8 cellular contexts compared by ENCODE assay signal in the genomic region with DNA sequence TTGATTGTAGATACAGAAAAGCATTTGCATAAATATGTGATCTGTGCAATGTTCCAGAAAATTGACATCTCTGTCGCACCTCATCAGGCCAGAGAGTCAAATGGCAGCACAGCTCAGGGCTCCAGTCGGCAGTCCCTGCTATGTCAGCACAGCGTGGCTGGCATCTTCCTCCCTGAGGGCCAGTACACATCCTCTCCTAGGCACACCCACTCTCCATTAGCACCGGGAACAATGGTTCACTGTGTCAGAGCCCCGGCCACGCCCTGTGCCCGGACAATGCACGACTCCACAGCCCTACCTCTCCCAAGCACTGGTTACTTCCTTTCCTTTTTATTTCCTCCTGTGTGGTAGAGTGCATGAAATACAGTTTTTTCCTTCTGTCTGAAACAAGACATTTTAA.
A peak's percentile ranks its signal among the peaks of the same experiment; 100 is the strongest.
DNase-seq lines count a peak whose midpoint lies in the region; ATAC-seq and TF ChIP-seq lines count a peak whose summit lies in the region.

No MANE protein-coding gene starts in this region.

- H3K9ac ChIP-seq in HUES48 (ENCODE audit: low read depth, low read length) = no peak overlapping the region

- peaks cover 35% of the 10 kb centered on the region for H3K4me1 ChIP-seq in HUES48 (ENCODE audit: control insufficient read depth, insufficient read depth, low read length)
- H3K4me1 ChIP-seq in Panc1 (ENCODE audit: control insufficient read depth, insufficient read depth, low read length) = no peaks in the 10 kb centered on the region
- H3K4me1 ChIP-seq in hepatocyte (ENCODE audit: insufficient read depth) = no peaks in the 10 kb centered on the region
- peaks cover 0 to 7% (median 2%) of the 10 kb centered on the region in 4 donors for H3K4me1 ChIP-seq in stomach
- peaks cover 0 to 15% (median 0%) of the 10 kb centered on the region in 4 donors for H3K4me1 ChIP-seq in tibial artery

- peak overlapping the region; percentile 42 for H3K27ac ChIP-seq in HUES48 (ENCODE audit: low read depth, low read length)
- no peak overlapping the region for H3K27ac ChIP-seq in Panc1 (ENCODE audit: low read length)
- H3K27ac ChIP-seq in hepatocyte = peak overlapping the region; percentile 57
- H3K27ac ChIP-seq in stomach = peak overlapping the region in 4 of 5 donors; percentile 38 to 68 (median 50)
- H3K27ac ChIP-seq in tibial artery = no peak overlapping the region

- POLR2A ChIA-PET in Panc1 (lab: Charles Lee) = no interaction called here

- H3K9me3 ChIP-seq in HUES48 (ENCODE audit: control insufficient read depth, insufficient read depth, low read length) = no peaks in the 10 kb centered on the region
- no peaks in the 10 kb centered on the region for H3K9me3 ChIP-seq in Panc1 (ENCODE audit: control insufficient read depth, insufficient read depth, low read depth, low read length)
- no peaks in the 10 kb centered on the region for H3K9me3 ChIP-seq in hepatocyte (ENCODE audit: low read depth)
- no peaks in the 10 kb centered on the region for H3K9me3 ChIP-seq in stomach
- H3K9me3 ChIP-seq in tibial artery = no peaks in the 10 kb centered on the region

- no peaks in the 10 kb centered on the region for H3K27me3 ChIP-seq in HUES48 (ENCODE audit: control insufficient read depth, insufficient read depth, low read length)
- H3K27me3 ChIP-seq in Panc1 (ENCODE audit: control insufficient read depth, insufficient read depth, low read length) = no peaks in the 10 kb centered on the region
- H3K27me3 ChIP-seq in hepatocyte = no peaks in the 10 kb centered on the region
- no peaks in the 10 kb centered on the region for H3K27me3 ChIP-seq in stomach
- H3K27me3 ChIP-seq in tibial artery = no peaks in the 10 kb centered on the region

- CTCF ChIA-PET in Panc1 (lab: Charles Lee) = no interaction called here

- TF ChIP-seq CTCF in Panc1 (IDR thresholded peaks at IDR 0.05) = no peak
- no peak for TF ChIP-seq CTCF in hepatocyte (IDR thresholded peaks at IDR 0.05; ENCODE audit: poor library complexity)
- no peak for TF ChIP-seq CTCF in stomach (IDR thresholded peaks at IDR 0.05)
- no peak for TF ChIP-seq CTCF in tibial artery (IDR thresholded peaks at IDR 0.05)

- intact Hi-C loops in Panc1 (cut with micrococcal nuclease; ENCODE audit: unreplicated experiment) (no loop called here), stomach (cut with DNase I; ENCODE audit: low total_unique reads) (no loop called here), tibial artery (cut with DNase I; ENCODE audit: low total_unique reads) (no loop called here)

- H3K4me2 ChIP-seq in hepatocyte = no peak overlapping the region

- in situ Hi-C loops in Panc1 (cut with HindIII; ENCODE audit: low pct_unique_long_range_greater_than_20kb, low sequenced_read_pairs) = no loop called here

- H3K79me2 ChIP-seq in hepatocyte = no peaks in the 10 kb centered on the region

- BruUV-seq in Panc1 (replicated peaks; lab: Mats Ljungman, UMichigan) = no TSS peak

- H3K4me3 ChIP-seq in HUES48 (ENCODE audit: low read depth, low read length) (no peak overlapping the region), Panc1 (ENCODE audit: low read depth in 2 of 2, low read length in 2 of 2) (no peak overlapping the region), hepatocyte (no peak overlapping the region), stomach (no peak overlapping the region), tibial artery (no peak overlapping the region)

- no peak for TF ChIP-seq EP300 in stomach (IDR thresholded peaks at IDR 0.05)

- H3K9me2 ChIP-seq in hepatocyte (replicated peaks; ENCODE audit: insufficient read depth) = no peaks in the 10 kb centered on the region

- H2AFZ ChIP-seq in hepatocyte = no peak overlapping the region

- H4K20me1 ChIP-seq in hepatocyte (ENCODE audit: insufficient read depth, poor library complexity, severe bottlenecking) = no peaks in the 10 kb centered on the region

- whole genome bisulfite sequencing in hepatocyte (ENCODE audit: low lambda C conversion rate, missing lambda C conversion rate) = 71% methylated on average over 8 of the region's 8 CpGs
- WGBS in stomach, 5 donors = 32 to 63% (median 41%) methylated on average over 8 of the region's 8 CpGs

- DNase-seq in Panc1 (ENCODE audit: low read depth, low spot score) (no peak), hepatocyte (ENCODE audit: low spot score) (peak; percentile 25), stomach (peak; percentile 80), tibial artery (no peak), EL (no peak), H4 (ENCODE audit: low spot score) (no peak), kidney glomerular epithelial cell (lab: John Stamatoyannopoulos, UW) (no peak)

- peak; percentile 48; the same call in 1 of the 2 replicates for ATAC-seq in Panc1

- no peak for TF ChIP-seq POLR2A in stomach (IDR thresholded peaks at IDR 0.05)

- H3K36me3 ChIP-seq in HUES48 (ENCODE audit: control insufficient read depth, insufficient read depth, low read length) (no peaks in the 10 kb centered on the region), Panc1 (ENCODE audit: control insufficient read depth, insufficient read depth, low read length) (no peaks in the 10 kb centered on the region), hepatocyte (replicated peaks; ENCODE audit: insufficient read depth, low read depth) (no peaks in the 10 kb centered on the region), stomach (peaks cover 0 to 14% (median 11%) of the 10 kb centered on the region in 4 donors), tibial artery (peaks cover 0 to 5% (median 0%) of the 10 kb centered on the region in 3 donors)

Comparison
In these comparisons a context has a peak if more than half of its experiments do, and no peak if none do; other contexts are left out.
1. H3K27ac ChIP-seq: peak in HUES48 (single experiment), hepatocyte (single experiment) and stomach (4 of 5); none in Panc1 (single experiment) and tibial artery (0 of 2).
2. DNase-seq: peak in hepatocyte (single experiment) and stomach (single experiment); none in Panc1 (single experiment), tibial artery (0 of 2), EL (single experiment), H4 (single experiment) and kidney glomerular epithelial cell (single experiment).